In genomic region chr5:158958048-158958994, GRCh38 we compare ENCODE assay signal across 8 cellular contexts.
A peak's percentile ranks its signal among the peaks of the same experiment; 100 is the strongest.
DNase-seq lines count a peak whose midpoint lies in the region; ATAC-seq lines count a peak whose summit lies in the region.

No MANE protein-coding gene starts in this region.

- DNase-seq in HuH-7 (ENCODE audit: low spot score) = peak; percentile 10
- DNase-seq in AG08396 (ENCODE audit: low spot score) = no peak
- DNase-seq in kidney tubule cell (ENCODE audit: low spot score) = no peak
- no peak for DNase-seq in left colon

- H3K4me3 ChIP-seq in BLaER1 treated with 17β-estradiol and CSF1 and Interleukin-3, amounts not matched to agents 10 nM and 100 nM = no peak overlapping the region
- H3K4me3 ChIP-seq in iPS-15b (ENCODE audit: low read depth, low read length) = peak overlapping the region; percentile 6

- no peaks in the 10 kb centered on the region for H3K9me3 ChIP-seq in BLaER1 treated with 17β-estradiol and CSF1 and Interleukin-3, amounts not matched to agents 10 nM and 100 nM (replicated peaks in 1 of 11)
- H3K9me3 ChIP-seq in iPS-15b (ENCODE audit: control insufficient read depth, insufficient read depth, low read length) = no peaks in the 10 kb centered on the region

- peaks cover 0 to 63% (median 0%) of the 10 kb centered on the region in 11 experiments; a peak in 3 of 22 replicates for H3K36me3 ChIP-seq in BLaER1 treated with 17β-estradiol and CSF1 and Interleukin-3, amounts not matched to agents 10 nM and 100 nM
- no peaks in the 10 kb centered on the region for H3K36me3 ChIP-seq in iPS-15b (ENCODE audit: control insufficient read depth, insufficient read depth, low read length)

- H3K9ac ChIP-seq in BLaER1 treated with 17β-estradiol and CSF1 and Interleukin-3, amounts not matched to agents 10 nM and 100 nM = peak overlapping the region in 3 of 11 experiments; percentile 9 to 19 (median 15); a peak in 2 of 22 replicates
- H3K9ac ChIP-seq in iPS-15b (ENCODE audit: low read depth, low read length) = no peak overlapping the region

- H3K4me1 ChIP-seq in BLaER1 treated with 17β-estradiol and CSF1 and Interleukin-3, amounts not matched to agents 10 nM and 100 nM = peaks cover 25 to 69% (median 52%) of the 10 kb centered on the region in 10 experiments
- H3K4me1 ChIP-seq in iPS-15b (ENCODE audit: control insufficient read depth, insufficient read depth, low read length) = peaks cover 6% of the 10 kb centered on the region

- peaks cover 0 to 100% (median 6%) of the 10 kb centered on the region in 11 experiments; a peak in 10 of 22 replicates for H4K20me1 ChIP-seq in BLaER1 treated with 17β-estradiol and CSF1 and Interleukin-3, amounts not matched to agents 10 nM and 100 nM

- no peaks in the 10 kb centered on the region for H3K27me3 ChIP-seq in BLaER1 treated with 17β-estradiol and CSF1 and Interleukin-3, amounts not matched to agents 10 nM and 100 nM
- H3K27me3 ChIP-seq in iPS-15b (ENCODE audit: control insufficient read depth, insufficient read depth, low read length) = peaks cover 62% of the 10 kb centered on the region

- peak overlapping the region; percentile 33 to 74 (median 63) for H3K4me2 ChIP-seq in BLaER1 treated with 17β-estradiol and CSF1 and Interleukin-3, amounts not matched to agents 10 nM and 100 nM

- ATAC-seq in GM19043 (IDR thresholded peaks at IDR 0.05; ENCODE audit: low read depth, unreplicated experiment) (peak; percentile 34), esophagus mucosa (no peak), left colon (no peak)

- H3K27ac ChIP-seq in BLaER1 treated with 17β-estradiol and CSF1 and Interleukin-3, amounts not matched to agents 10 nM and 100 nM = peak overlapping the region in 10 of 11 experiments; percentile 9 to 64 (median 40); a peak in 15 of 22 replicates

- intact Hi-C loops in left colon (cut with DNase I, micrococcal nuclease) = no loop called here
